In genomic region chr3:197471221-197472010, GRCh38 we compare ENCODE assay signal across 1 cellular context.
TF ChIP-seq lines count a peak whose summit lies in the region.

No MANE protein-coding gene starts in this region.

TF ChIP-seq in HepG2, 621 proteins besides CTCF, POLR2A, EP300 and RAD21 (continued from another document and continues in another):
- TF ChIP-seq ZNF704 (CRISPR knock-in tag; IDR thresholded peaks at IDR 0.05; ENCODE audit: borderline replicate concordance) (0 out of 2 replicates have a peak, but pooled peaks have one; percentile 57), PAXIP1 (CRISPR knock-in tag; conservative IDR thresholded peaks at IDR 0.05) (peak; percentile 78), DBP (CRISPR knock-in tag; IDR thresholded peaks at IDR 0.05; ENCODE audit: not compliant biosample characterization) (peak; percentile 41), NR3C1 (CRISPR knock-in tag; IDR thresholded peaks at IDR 0.05) (no peak), ZMYM3 (CRISPR knock-in tag; IDR thresholded peaks at IDR 0.05) (peak; percentile 33; the same call in 1 of the 2 replicates), CAMTA2 (CRISPR knock-in tag; IDR thresholded peaks at IDR 0.05; ENCODE audit: borderline replicate concordance) (no peak), SP140L (CRISPR knock-in tag; IDR thresholded peaks at IDR 0.05; ENCODE audit: borderline replicate concordance) (no peak), FOXC1 (CRISPR knock-in tag; IDR thresholded peaks at IDR 0.05; ENCODE audit: borderline replicate concordance) (peak; percentile 36; the same call in 1 of the 2 replicates), HOMEZ (CRISPR knock-in tag; IDR thresholded peaks at IDR 0.05; ENCODE audit: low read depth) (no peak), ZNF143 (CRISPR knock-in tag; IDR thresholded peaks at IDR 0.05) (no peak; the same call in 1 of the 2 replicates), ZNF709 (CRISPR knock-in tag; IDR thresholded peaks at IDR 0.05) (no peak), TFE3 (CRISPR knock-in tag; IDR thresholded peaks at IDR 0.05) (no peak), ZNF850 (CRISPR knock-in tag; conservative IDR thresholded peaks at IDR 0.05) (no peak), MXD3 (CRISPR knock-in tag; IDR thresholded peaks at IDR 0.05) (peak; percentile 56; the same call in 1 of the 2 replicates), TOE1 (CRISPR knock-in tag; IDR thresholded peaks at IDR 0.05) (no peak), GATAD1 (CRISPR knock-in tag; IDR thresholded peaks at IDR 0.05) (no peak; the same call in 1 of the 2 replicates), ZNF782 (CRISPR knock-in tag; IDR thresholded peaks at IDR 0.05; ENCODE audit: borderline replicate concordance) (no peak), ZNF326 (CRISPR knock-in tag; IDR thresholded peaks at IDR 0.05; ENCODE audit: borderline replicate concordance) (no peak), DPF2 (CRISPR knock-in tag; IDR thresholded peaks at IDR 0.05; ENCODE audit: borderline replicate concordance, low read depth) (peak; percentile 40; the same call in 1 of the 2 replicates), MATR3 (CRISPR knock-in tag; IDR thresholded peaks at IDR 0.05) (no peak), ZNF766 (CRISPR knock-in tag; IDR thresholded peaks at IDR 0.05; ENCODE audit: borderline replicate concordance) (no peak), CHD4 (IDR thresholded peaks at IDR 0.05; ENCODE audit: borderline replicate concordance, low read length) (no peak), THAP11 (CRISPR knock-in tag; IDR thresholded peaks at IDR 0.05) (peak; percentile 69), ZBTB25 (CRISPR knock-in tag; IDR thresholded peaks at IDR 0.05) (peak; percentile 70; the same call in 1 of the 2 replicates), ZNF251 (CRISPR knock-in tag; IDR thresholded peaks at IDR 0.05) (no peak), AHR (CRISPR knock-in tag; IDR thresholded peaks at IDR 0.05) (no peak), REPIN1 (CRISPR knock-in tag; IDR thresholded peaks at IDR 0.05; ENCODE audit: borderline replicate concordance, low read depth) (peak; percentile 44; the same call in 1 of the 2 replicates), ZBTB14 (CRISPR knock-in tag; IDR thresholded peaks at IDR 0.05) (no peak), HOXA5 (CRISPR knock-in tag; IDR thresholded peaks at IDR 0.05) (no peak), TEAD3 (CRISPR knock-in tag; optimal IDR thresholded peaks at IDR 0.05; ENCODE audit: borderline replicate concordance) (peak; percentile 57), HINFP (CRISPR knock-in tag; IDR thresholded peaks at IDR 0.05; ENCODE audit: low read depth) (no peak), ZNF549 (CRISPR knock-in tag; IDR thresholded peaks at IDR 0.05) (no peak), MYPOP (CRISPR knock-in tag; IDR thresholded peaks at IDR 0.05) (no peak), MAZ (IDR thresholded peaks at IDR 0.05; ENCODE audit: borderline replicate concordance, low read depth, low read length) (no peak), MAZ (CRISPR knock-in tag; IDR thresholded peaks at IDR 0.05; ENCODE audit: low read depth) (peak; percentile 44; the same call in 1 of the 2 replicates), ZBTB10 (CRISPR knock-in tag; IDR thresholded peaks at IDR 0.05; ENCODE audit: borderline replicate concordance) (peak; percentile 42; the same call in 1 of the 2 replicates), ZNF512 (CRISPR knock-in tag; IDR thresholded peaks at IDR 0.05) (no peak), ELF3 (CRISPR knock-in tag; IDR thresholded peaks at IDR 0.05) (no peak; the same call in 1 of the 2 replicates), HHEX (CRISPR knock-in tag; IDR thresholded peaks at IDR 0.05) (no peak)
